ENCODE assay signal across 15 cellular contexts in genomic region chr2:148546270-148546669, GRCh38.
DNase-seq lines count a peak whose midpoint lies in the region; ATAC-seq and TF ChIP-seq lines count a peak whose summit lies in the region.
"Had no signal": no experiment of that assay in that cellular context is flagged by ENCODE, and none has a peak within 500 bp of the region (broad histone marks: within the 10 kb centered on the region; RNA-seq: fewer than 3 reads in every experiment).

No MANE protein-coding gene starts in this region.

- no peaks in the 10 kb centered on the region for H3K9me3 Mint-ChIP-seq in CD4-positive, alpha-beta T cell
- H3K9me3 Mint-ChIP-seq: nephron progenitor cell had no signal

- no peaks in the 10 kb centered on the region for H3K9me1 ChIP-seq in IMR-90 (ENCODE audit: insufficient read depth, low read length)

- no peak for TF ChIP-seq POLR2A in IMR-90 (IDR thresholded peaks at IDR 0.05; ENCODE audit: low read depth, low read length)

- H3K4me2 ChIP-seq in IMR-90 (ENCODE audit: low read depth, low read length), result no peak overlapping the region

- no peak for TF ChIP-seq RAD21 in IMR-90 (IDR thresholded peaks at IDR 0.05; ENCODE audit: low read length)

- H4K20me1 ChIP-seq in IMR-90 (ENCODE audit: insufficient read depth, low read length), result no peaks in the 10 kb centered on the region

- no peak overlapping the region for H3K23ac ChIP-seq in IMR-90 (ENCODE audit: low read depth, low read length)

- in situ Hi-C loops in IMR-90 (cut with MboI; ENCODE audit: low sequenced_read_pairs), result no loop called here

- no CpG with 5 or more reads among the region's 1 CpG for WGBS in IMR-90 (ENCODE audit: extremely low coverage in 2 of 2, insufficient read length in 1 of 2), 2 experiments

- no peak overlapping the region for H2AK9ac ChIP-seq in IMR-90 (replicated peaks; ENCODE audit: low read depth, low read length, poor library complexity)

- no peaks in the 10 kb centered on the region for H3K9me3 ChIP-seq in CD4-positive, alpha-beta T cell (ENCODE audit: control insufficient read depth, low read length)
- H3K9me3 ChIP-seq in IMR-90 (ENCODE audit: control insufficient read depth, insufficient read depth, low read length) (no peaks in the 10 kb centered on the region), T-helper 17 cell (ENCODE audit: control insufficient read depth, low read length, poor library complexity, severe bottlenecking) (no peaks in the 10 kb centered on the region)
- H3K9me3 ChIP-seq: Caco-2, thyroid gland had no signal

- dilution Hi-C loops in IMR-90 (cut with HindIII; ENCODE audit: low sequenced_read_pairs, unreplicated experiment), result no loop called here

- no peak overlapping the region for H3K56ac ChIP-seq in IMR-90 (ENCODE audit: extremely low read depth, insufficient read depth, low read length)

- TF ChIP-seq CTCF in CD4-positive, alpha-beta T cell (IDR thresholded peaks at IDR 0.05), result no peak
- no peak for TF ChIP-seq CTCF in IMR-90 (conservative IDR thresholded peaks at IDR 0.05; ENCODE audit: low read depth, low read length)

- H3K27ac ChIP-seq in CD4-positive, alpha-beta T cell (ENCODE audit: low read depth, low read length), result no peak overlapping the region
- H3K27ac ChIP-seq in IMR-90 (ENCODE audit: insufficient read depth, low read length), result no peak overlapping the region
- H3K27ac ChIP-seq: SK-N-MC, thyroid gland had no signal

- ATAC-seq in CD4-positive, alpha-beta T cell (ENCODE audit: poor library complexity), result no peak
- no peak for ATAC-seq in IMR-90 (ENCODE audit: low read depth)
- no peak for ATAC-seq in T-helper 17 cell
- no peak for ATAC-seq in HG03439 (IDR thresholded peaks at IDR 0.05; ENCODE audit: unreplicated experiment)
- ATAC-seq in HG02571 (IDR thresholded peaks at IDR 0.05; ENCODE audit: unreplicated experiment), result no peak

- H3K14ac ChIP-seq in IMR-90 (replicated peaks; ENCODE audit: low read depth, low read length), result no peak overlapping the region

- POLR2A ChIA-PET in CD4-positive, alpha-beta T cell (lab: Charles Lee), result interaction anchor here (1.3 to 2.1 kb wide), 2 partner anchors 22 to 37 kb away, joined by 3 to 17 read pairs; no protein-coding TSS in a partner anchor
- POLR2A ChIA-PET in IMR-90 (lab: Charles Lee; ENCODE audit: unreplicated experiment), result no interaction called here

- H3K27ac Mint-ChIP-seq in CD4-positive, alpha-beta T cell, result peak overlapping the region; percentile 2
- H3K27ac Mint-ChIP-seq in T-helper 17 cell, result peak overlapping the region; percentile 69
- H3K27ac Mint-ChIP-seq: nephron progenitor cell had no signal

- peak overlapping the region; percentile 32 for H2AFZ ChIP-seq in IMR-90 (replicated peaks; ENCODE audit: low read length, poor library complexity)

- H2BK5ac ChIP-seq in IMR-90 (ENCODE audit: low read depth, low read length, poor library complexity, severe bottlenecking), result no peak overlapping the region

- CTCF ChIA-PET in CD4-positive, alpha-beta T cell (lab: Charles Lee), result no interaction called here
- CTCF ChIA-PET in IMR-90 (lab: Yijun Ruan, JAX), result no interaction called here

- H3K18ac ChIP-seq in IMR-90 (ENCODE audit: low read depth, low read length), result no peak overlapping the region

- peaks cover 36% of the 10 kb centered on the region for H3K4me1 Mint-ChIP-seq in CD4-positive, alpha-beta T cell (ENCODE audit: low read depth)
- H3K4me1 Mint-ChIP-seq in T-helper 17 cell, result peaks cover 28% of the 10 kb centered on the region

- DNase-seq in CD4-positive, alpha-beta T cell, result no peak
- DNase-seq in IMR-90 (no peak), T-helper 17 cell (no peak), glomerular visceral epithelial cell (ENCODE audit: extremely low spot score) (peak; percentile 19), DMS53 treated with DMSO at 0.1 percent for 48 hours (lab: John Stamatoyannopoulos, UW; ENCODE audit: unreplicated experiment) (no peak), NCI-H2227 treated with DMSO at 0.1 percent for 48 hours (lab: John Stamatoyannopoulos, UW) (no peak)
- DNase-seq: activated CD4-positive, alpha-beta T cell treated with anti-CD3 and anti-CD28 coated beads, Interleukin-2, amount 50 U/mL, for 4 hours; Caco-2; kidney glomerular epithelial cell; NCI-H748 treated with DMSO at 0.1 percent for 48 hours; nephron progenitor cell; thyroid gland had no signal

- no peak overlapping the region for H4K5ac ChIP-seq in IMR-90 (ENCODE audit: low read depth, low read length)

- BruUV-seq in IMR-90 (replicated peaks; lab: Mats Ljungman, UMichigan), result no TSS peak

- H3K27me3 ChIP-seq in CD4-positive, alpha-beta T cell (ENCODE audit: control insufficient read depth, insufficient read depth, low read length), result no peaks in the 10 kb centered on the region
- peaks cover 1% of the 10 kb centered on the region; the same call in 1 of the 2 replicates for H3K27me3 ChIP-seq in IMR-90 (ENCODE audit: control insufficient read depth, insufficient read depth, low read length)
- H3K27me3 ChIP-seq: thyroid gland had no signal

- no peak overlapping the region for H3K4ac ChIP-seq in IMR-90 (ENCODE audit: low read depth, low read length)

- intact Hi-C loops in CD4-positive, alpha-beta T cell (cut with DNase I, micrococcal nuclease), result no loop called here
- intact Hi-C loops in IMR-90 (cut with micrococcal nuclease), result no loop called here

- no peak overlapping the region for H4K8ac ChIP-seq in IMR-90 (ENCODE audit: low read depth in 2 of 2, low read length in 2 of 2)

- H2BK20ac ChIP-seq in IMR-90 (ENCODE audit: low read depth, low read length), result no peak overlapping the region

- no peaks in the 10 kb centered on the region for H3K79me1 ChIP-seq in IMR-90 (ENCODE audit: low read depth in 1 of 2, low read length in 2 of 2)

- H2BK15ac ChIP-seq in IMR-90 (ENCODE audit: low read depth, low read length), result no peak overlapping the region

- no peak overlapping the region for H3K4me3 ChIP-seq in IMR-90 (ENCODE audit: insufficient read depth, low read depth, low read length)
- H3K4me3 ChIP-seq: SK-N-MC, thyroid gland had no signal

- H3K36me3 Mint-ChIP-seq in CD4-positive, alpha-beta T cell (ENCODE audit: low read depth), result no peaks in the 10 kb centered on the region
- no peaks in the 10 kb centered on the region for H3K36me3 Mint-ChIP-seq in T-helper 17 cell (ENCODE audit: low read depth)

- no peaks in the 10 kb centered on the region for H3K36me3 ChIP-seq in IMR-90 (ENCODE audit: control insufficient read depth, insufficient read depth, low read length)
- H3K36me3 ChIP-seq: thyroid gland had no signal

- no peak overlapping the region for H4K91ac ChIP-seq in IMR-90 (ENCODE audit: insufficient read depth, low read depth, low read length)

- no peak overlapping the region for H2AK5ac ChIP-seq in IMR-90 (ENCODE audit: low read depth, low read length)

- H3K4me1 ChIP-seq in IMR-90 (ENCODE audit: control insufficient read depth, insufficient read depth, low read length), result no peaks in the 10 kb centered on the region
- H3K4me1 ChIP-seq: Caco-2, thyroid gland had no signal

- no peak overlapping the region for H2BK120ac ChIP-seq in IMR-90 (ENCODE audit: low read depth, low read length)

- no peak overlapping the region for H3K9ac ChIP-seq in IMR-90 (ENCODE audit: low read depth, low read length)

- no peak overlapping the region for H3K4me3 Mint-ChIP-seq in CD4-positive, alpha-beta T cell
- peak overlapping the region; percentile 71 for H3K4me3 Mint-ChIP-seq in T-helper 17 cell
- H3K4me3 Mint-ChIP-seq: nephron progenitor cell had no signal

- no peaks in the 10 kb centered on the region for H3K27me3 Mint-ChIP-seq in CD4-positive, alpha-beta T cell
- H3K27me3 Mint-ChIP-seq in T-helper 17 cell, result no peaks in the 10 kb centered on the region

TF ChIP-seq in IMR-90, 13 proteins besides CTCF, POLR2A, EP300 and RAD21:
- TF ChIP-seq MAFK (IDR thresholded peaks at IDR 0.05; ENCODE audit: low read depth, low read length) (no peak), MXI1 (IDR thresholded peaks at IDR 0.05; ENCODE audit: borderline replicate concordance, low read depth, low read length) (no peak), MAZ (IDR thresholded peaks at IDR 0.05; ENCODE audit: borderline replicate concordance, low read depth, low read length) (no peak), CEBPB (IDR thresholded peaks at IDR 0.05; ENCODE audit: low read depth, low read length) (no peak)
TF ChIP-seq in IMR-90: peak in this region for 0.
